Comparison of ENCODE assay signal across 11 cellular contexts in the genomic region with DNA sequence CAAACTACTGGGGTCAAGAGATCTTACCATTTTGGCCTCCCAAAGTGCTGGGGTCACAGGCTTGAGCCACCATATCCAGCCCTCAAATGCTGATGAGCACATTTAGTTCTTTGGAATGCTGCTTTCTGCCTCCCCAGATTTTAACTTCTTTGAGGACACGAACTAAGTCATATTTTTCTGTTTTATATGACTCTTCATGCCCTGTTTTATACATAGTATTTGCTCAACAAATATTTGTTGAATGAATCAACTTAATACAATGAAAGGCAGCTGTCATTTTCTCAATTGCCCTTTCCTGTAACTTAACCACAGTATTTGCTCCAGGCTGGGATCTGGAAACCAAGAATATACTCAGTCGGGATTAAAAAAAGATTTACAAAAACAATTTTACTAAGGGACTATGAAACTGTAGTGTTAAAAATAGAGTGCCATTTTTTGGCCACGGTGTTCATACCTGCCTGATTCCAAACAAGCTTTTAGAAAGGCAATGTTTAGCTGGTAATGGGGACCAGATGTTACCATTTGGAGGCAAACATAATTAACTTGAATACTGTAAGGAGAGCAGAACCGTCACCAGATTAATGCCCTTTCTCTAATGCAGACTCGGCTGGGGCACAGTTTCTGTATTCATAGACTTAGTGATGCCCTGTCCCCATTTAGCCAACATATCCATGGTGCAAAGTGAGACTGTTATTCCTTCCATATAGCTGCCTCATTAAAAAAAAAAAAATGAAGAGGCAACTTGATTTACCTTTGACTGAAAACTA.
DNase-seq lines count a peak whose midpoint lies in the region; ATAC-seq, FAIRE-seq and TF ChIP-seq lines count a peak whose summit lies in the region.
"Had no signal": no experiment of that assay in that cellular context is flagged by ENCODE, and none has a peak within 500 bp of the region (broad histone marks: within the 10 kb centered on the region; RNA-seq: fewer than 3 reads in every experiment).

No MANE protein-coding gene starts in this region.

- peak overlapping the region in 3 of 4 donors; percentile 5 to 20 (median 11) for H3K27ac ChIP-seq in sigmoid colon

- 38 to 65% methylated on average over 5 of the region's 5 CpGs for WGBS in sigmoid colon, 2 donors

- H3K9me3 ChIP-seq in sigmoid colon, result no peaks in the 10 kb centered on the region

- TF ChIP-seq EP300 in sigmoid colon (IDR thresholded peaks at IDR 0.05), result no peak

- H3K27me3 ChIP-seq in bronchial epithelial cell (ENCODE audit: control insufficient read depth, insufficient read depth, low read length) (no peaks in the 10 kb centered on the region), sigmoid colon (no peaks in the 10 kb centered on the region)

- peaks cover 0 to 4% (median 0%) of the 10 kb centered on the region in 4 donors for H3K4me1 ChIP-seq in sigmoid colon

- no peak for FAIRE-seq in bronchial epithelial cell (lab: Jason Lieb, UNC)

- no peak for TF ChIP-seq POLR2A in sigmoid colon (IDR thresholded peaks at IDR 0.05)

- intact Hi-C loops in sigmoid colon (cut with DNase I), result no loop called here

- DNase-seq in NCI-H1105 treated with DMSO at 0.1 percent for 48 hours (lab: John Stamatoyannopoulos, UW) (peak; percentile 38), NCI-H1105 (lab: John Stamatoyannopoulos, UW) (no peak), NCI-H1694 treated with DMSO at 0.1 percent for 48 hours (lab: John Stamatoyannopoulos, UW) (peak; percentile 86), bronchial epithelial cell (ENCODE audit: low read depth) (peak; percentile 88), sigmoid colon (no peak), activated gamma-delta T cell treated with Interleukin-2 at 50 U/mL for 16 hours (no peak)
- DNase-seq: 8988T, anterior cingulate cortex, midbrain had no signal

- H3K4me3 ChIP-seq in bronchial epithelial cell (ENCODE audit: low read depth, low read length), result no peak overlapping the region
- H3K4me3 ChIP-seq in sigmoid colon, result no peak overlapping the region

- ATAC-seq in HG02938 (IDR thresholded peaks at IDR 0.05; ENCODE audit: unreplicated experiment) (no peak), GM21576 (IDR thresholded peaks at IDR 0.05; ENCODE audit: unreplicated experiment) (no peak)

- TF ChIP-seq CTCF in bronchial epithelial cell (IDR thresholded peaks at IDR 0.05; ENCODE audit: insufficient read depth, low read length, severe bottlenecking), result no peak
- TF ChIP-seq CTCF in sigmoid colon (IDR thresholded peaks at IDR 0.05), result no peak

- H3K36me3 ChIP-seq in bronchial epithelial cell (ENCODE audit: control insufficient read depth, insufficient read depth, low read length) (peaks cover 9% of the 10 kb centered on the region), sigmoid colon (peaks cover 0 to 35% (median 0%) of the 10 kb centered on the region in 4 donors)

Comparison
In these comparisons a context has a peak if more than half of its experiments do, and no peak if none do; other contexts are left out.
1. DNase-seq: peak in NCI-H1105 treated with DMSO at 0.1 percent for 48 hours (single experiment), NCI-H1694 treated with DMSO at 0.1 percent for 48 hours (single experiment) and bronchial epithelial cell (single experiment); none in NCI-H1105 (single experiment), sigmoid colon (single experiment) and activated gamma-delta T cell treated with Interleukin-2 at 50 U/mL for 16 hours (single experiment).